In the genomic region with DNA sequence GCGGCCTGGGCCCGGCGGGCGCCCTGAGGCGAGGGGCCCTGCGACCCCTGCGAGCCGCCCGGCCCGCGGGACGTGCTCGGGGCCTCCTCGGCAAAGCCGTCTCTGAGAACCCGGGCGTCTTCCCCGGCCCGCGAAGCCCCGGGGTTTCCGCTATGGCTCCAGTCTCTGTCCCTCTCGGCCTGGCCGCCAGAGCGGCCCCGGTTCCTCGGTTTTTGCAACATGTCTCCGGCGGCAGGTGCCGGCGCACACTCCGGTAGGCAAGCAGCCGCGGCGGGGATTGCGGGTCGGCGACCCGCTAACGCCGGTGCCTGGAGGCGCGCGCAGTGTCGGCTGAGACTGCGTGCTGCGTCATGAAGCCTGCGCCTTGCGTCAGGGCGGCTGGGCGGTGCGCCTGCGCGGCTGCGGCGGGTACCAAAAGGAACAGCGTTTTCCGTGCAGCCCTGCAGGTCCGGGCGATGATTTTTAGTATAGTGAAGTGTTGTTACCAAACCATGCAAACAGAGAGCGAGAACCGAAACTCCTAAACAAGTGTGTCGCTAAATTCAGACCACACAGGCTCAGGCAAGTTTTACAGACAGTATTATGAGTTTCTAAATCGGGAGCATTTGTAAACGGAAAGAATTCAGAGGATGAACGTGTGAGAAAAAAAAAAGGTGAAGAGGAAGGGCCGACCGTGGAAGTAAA, we compare ENCODE assay signal across 8 cellular contexts. TPM values are rescaled to one million over a fixed set of nuclear protein-coding genes. Genes with fewer than 3 reads are reported as not detected.
A peak's percentile ranks its signal among the peaks of the same experiment; 100 is the strongest.
DNase-seq lines count a peak whose midpoint lies in the region; ATAC-seq, FAIRE-seq and TF ChIP-seq lines count a peak whose summit lies in the region.

NSMCE3 (minus strand) TSS at position 338 of the 684 bp plus-strand sequence; CDS start at position 221, 117 bp downstream.

- FAIRE-seq in GM12891 (lab: Jason Lieb, UNC): peak; percentile 98

- peak within 1 kb of the TSS; percentile 92 to 94 for H3K27ac ChIP-seq in prostate gland
- peak within 1 kb of the TSS; percentile 86 for H3K27ac ChIP-seq in urinary bladder (ENCODE audit: low read depth)

- intact Hi-C loops in left ventricle myocardium superior (cut with micrococcal nuclease) (no loop called here), prostate gland (cut with DNase I) (no loop called here)

- H3K9me3 ChIP-seq in prostate gland: no peaks in the 10 kb centered on the region

- DNase-seq in GM12891 (ENCODE audit: insufficient read length, low spot score): peak; percentile 70
- peak; percentile 78 to 95 (median 93) for DNase-seq in NCI-H1417 (lab: John Stamatoyannopoulos, UW)
- DNase-seq in T follicular helper cell (ENCODE audit: low read depth): peak; percentile 87
- peak; percentile 78 for DNase-seq in amniotic stem cell (lab: John Stamatoyannopoulos, UW)
- peak; percentile 94 for DNase-seq in left ventricle myocardium superior
- peak; percentile 90 for DNase-seq in prostate gland (ENCODE audit: low spot score)

- ATAC-seq in HG02763 (IDR thresholded peaks at IDR 0.05; ENCODE audit: unreplicated experiment) (peak; percentile 90), left ventricle myocardium superior (peak; percentile 100)

- H3K4me3 ChIP-seq in prostate gland (peak within 1 kb of the TSS; percentile 86 to 93), urinary bladder (ENCODE audit: low read depth, low read length) (peak within 1 kb of the TSS; percentile 60)

- H3K27me3 ChIP-seq in prostate gland (replicated peaks; ENCODE audit: insufficient read depth): no peaks in the 10 kb centered on the region

- WGBS in prostate gland: under 1% methylated on average over 37 of the region's 68 CpGs
- WGBS in urinary bladder: under 1% methylated on average over 68 of the region's 68 CpGs

- H3K4me1 ChIP-seq in prostate gland (replicated peaks) (no peaks in the 10 kb centered on the region), urinary bladder (ENCODE audit: insufficient read depth) (peaks cover 1% of the 10 kb centered on the region)

- TF ChIP-seq POLR2A in GM12891 (IDR thresholded peaks at IDR 0.05; ENCODE audit: low read depth, low read length): peak; percentile 63; the same call in 1 of the 2 replicates
- TF ChIP-seq POLR2A in prostate gland (IDR thresholded peaks at IDR 0.05): peak; percentile 87

- no peaks in the 10 kb centered on the region for H3K36me3 ChIP-seq in prostate gland
- peaks cover 1% of the 10 kb centered on the region for H3K36me3 ChIP-seq in urinary bladder (ENCODE audit: insufficient read depth)

- peak in 2 of 4 experiments; percentile 21 to 32 for TF ChIP-seq CTCF in prostate gland (IDR thresholded peaks at IDR 0.05)

TF ChIP-seq in GM12891, 5 proteins besides CTCF, POLR2A, EP300 and RAD21:
- TF ChIP-seq POU2F2 (IDR thresholded peaks at IDR 0.05; ENCODE audit: low read depth, low read length) (0 out of 2 replicates have a peak, but pooled peaks have one; percentile 36), PAX5 (IDR thresholded peaks at IDR 0.05; ENCODE audit: insufficient read depth, low read length, severe bottlenecking) (no peak), SPI1 (IDR thresholded peaks at IDR 0.05; ENCODE audit: low read depth, low read length) (peak; percentile 22; the same call in 1 of the 2 replicates), TAF1 (IDR thresholded peaks at IDR 0.05; ENCODE audit: low read depth, low read length) (peak; percentile 77), POLR2AphosphoS5 (IDR thresholded peaks at IDR 0.05; ENCODE audit: low read depth, low read length) (peak; percentile 74; the same call in 1 of the 2 replicates)

RNA-seq across cellular contexts. Expression of gene NSMCE3, which starts in this region (rescaled TPM):
- polyA plus RNA-seq in GM12891 (2012; ENCODE audit: low read depth, missing spikeins): 5.7 TPM
- total RNA-seq in left ventricle myocardium superior (6.8 TPM), prostate gland (10 to 100 TPM; 13.8 to 21.0 TPM), urinary bladder (10.2 TPM)
- 8.5 TPM for polyA plus RNA-seq in urinary bladder

Comparison
In these comparisons a context has a peak if more than half of its experiments do, and no peak if none do; other contexts are left out.
1. Peak in every context shown above with its lines: DNase-seq, ATAC-seq, H3K4me3 ChIP-seq and H3K27ac ChIP-seq.